ENCODE assay signal across 7 cellular contexts in genomic region chrX:19261026-19261425, GRCh38.
DNase-seq lines count a peak whose midpoint lies in the region; ATAC-seq, FAIRE-seq and TF ChIP-seq lines count a peak whose summit lies in the region.
"Not testable (repeated sequence)": the region's sequence is repeated elsewhere in the genome, so short reads cannot be mapped to it uniquely, and the experiment has no call there.

No MANE protein-coding gene starts in this region.

- H3K9me3 ChIP-seq in NT2/D1 (ENCODE audit: insufficient read depth, low read length); astrocyte (ENCODE audit: insufficient read depth, low read depth, low read length); endodermal cell (ENCODE audit: control insufficient read depth, low read length): not testable (repeated sequence)

- H3K9me3 Mint-ChIP-seq in GM23338; astrocyte (ENCODE audit: unreplicated experiment); type B pancreatic cell: not testable (repeated sequence)
- peaks cover 28% of the 10 kb centered on the region for H3K9me3 Mint-ChIP-seq in endodermal cell

- H3K4me2 ChIP-seq in GM23338, result peak overlapping the region; percentile 34; the same call in 1 of the 2 replicates
- not testable (repeated sequence) for H3K4me2 ChIP-seq in astrocyte (ENCODE audit: low read length)

- not testable (repeated sequence) for H3K4me1 Mint-ChIP-seq in GM23338; astrocyte (ENCODE audit: low read depth, unreplicated experiment); endodermal cell; type B pancreatic cell (ENCODE audit: unreplicated experiment)

- not testable (repeated sequence) for H3K36me3 Mint-ChIP-seq in GM23338 (ENCODE audit: low read depth); astrocyte (ENCODE audit: low read depth, unreplicated experiment); endodermal cell (ENCODE audit: low read depth); type B pancreatic cell

- not testable (repeated sequence) for H3K9me2 ChIP-seq in GM23338 (ENCODE audit: insufficient read depth)

- H3K27me3 Mint-ChIP-seq in GM23338 (ENCODE audit: insufficient read depth, low read depth, poor library complexity); astrocyte (ENCODE audit: low read depth, unreplicated experiment); endodermal cell (ENCODE audit: insufficient read depth); type B pancreatic cell: not testable (repeated sequence)

- H3K27me3 ChIP-seq in GM23338 (ENCODE audit: insufficient read depth); NT2/D1 (ENCODE audit: insufficient read depth, insufficient read length); astrocyte (ENCODE audit: insufficient read depth, low read length); endodermal cell (ENCODE audit: control insufficient read depth, insufficient read depth, low read length, poor library complexity, severe bottlenecking): not testable (repeated sequence)

- H3K27ac Mint-ChIP-seq in GM23338 (peak overlapping the region; percentile 78), endodermal cell (peak overlapping the region; percentile 35)
- H3K27ac Mint-ChIP-seq in astrocyte (ENCODE audit: unreplicated experiment); type B pancreatic cell: not testable (repeated sequence)

- H3K4me3 Mint-ChIP-seq in GM23338 (peak overlapping the region; percentile 19; the same call in 1 of the 3 replicates), type B pancreatic cell (peak overlapping the region; percentile 27)
- H3K4me3 Mint-ChIP-seq in astrocyte (ENCODE audit: unreplicated experiment); endodermal cell: not testable (repeated sequence)

- FAIRE-seq in astrocyte (lab: Jason Lieb, UNC), result peak; percentile 69

- not testable (repeated sequence) for H3K36me3 ChIP-seq in GM23338 (ENCODE audit: insufficient read depth); NT2/D1 (ENCODE audit: insufficient read depth, insufficient read length, low read length); astrocyte (ENCODE audit: insufficient read depth, low read length); endodermal cell (ENCODE audit: control insufficient read depth, insufficient read depth, low read length)

- DNase-seq in GM23338 (ENCODE audit: low spot score) (peak; percentile 51), NT2/D1 (ENCODE audit: low read depth, low spot score) (peak; percentile 5), iPS DF 4.7 (ENCODE audit: extremely low read depth, low spot score) (peak; percentile 5), iPS-NIHi7 (ENCODE audit: extremely low spot score) (peak; percentile 38)
- DNase-seq in astrocyte (ENCODE audit: low read depth); endodermal cell; type B pancreatic cell (ENCODE audit: extremely low spot score, unreplicated experiment): not testable (repeated sequence)

- H3K79me2 ChIP-seq in GM23338 (replicated peaks; ENCODE audit: insufficient read depth); astrocyte (ENCODE audit: insufficient read depth, low read length): not testable (repeated sequence)

- H2AFZ ChIP-seq in GM23338, result peak overlapping the region; percentile 81; the same call in 1 of the 2 replicates
- H2AFZ ChIP-seq in astrocyte (ENCODE audit: low read depth, low read length), result not testable (repeated sequence)

- not testable (repeated sequence) for H3F3A ChIP-seq in GM23338 (replicated peaks; ENCODE audit: low read depth)

- WGBS in endodermal cell (ENCODE audit: insufficient coverage in 1 of 2, insufficient read length in 1 of 2), 2 experiments, result 85 to 86% methylated on average over 1 to 10 of the region's 10 CpGs

- not testable (repeated sequence) for H3K27ac ChIP-seq in GM23338 (ENCODE audit: low read depth); astrocyte (ENCODE audit: low read depth, low read length); endodermal cell (ENCODE audit: low read depth, low read length)

- not testable (repeated sequence) for H3K4me3 ChIP-seq in GM23338; NT2/D1 (ENCODE audit: insufficient read length, low read depth); astrocyte (ENCODE audit: insufficient read depth, low read depth, low read length); endodermal cell (ENCODE audit: low read length)

- ATAC-seq in GM23338, result peak; percentile 75

- H4K20me1 ChIP-seq in GM23338 (replicated peaks; ENCODE audit: insufficient read depth); astrocyte (ENCODE audit: insufficient read depth, low read length): not testable (repeated sequence)

- not testable (repeated sequence) for TF ChIP-seq CTCF in GM23338 (conservative IDR thresholded peaks at IDR 0.05; ENCODE audit: low read depth in 2 of 2); astrocyte (IDR thresholded peaks at IDR 0.05; ENCODE audit: insufficient read depth, low read depth, low read length); endodermal cell (conservative IDR thresholded peaks at IDR 0.05); type B pancreatic cell (conservative IDR thresholded peaks at IDR 0.05)

- not testable (repeated sequence) for H3K4me1 ChIP-seq in GM23338 (ENCODE audit: insufficient read depth); NT2/D1 (ENCODE audit: insufficient read depth, insufficient read length); astrocyte (ENCODE audit: insufficient read depth, low read length); endodermal cell (ENCODE audit: control insufficient read depth, insufficient read depth, low read length)

- H3K9ac ChIP-seq in NT2/D1 (ENCODE audit: insufficient read length, low read depth); astrocyte (ENCODE audit: low read length); endodermal cell (ENCODE audit: extremely low read depth, low read length, poor library complexity, severe bottlenecking): not testable (repeated sequence)

TF ChIP-seq in GM23338, 12 proteins besides CTCF, POLR2A, EP300 and RAD21:
- peak; percentile 61; the same call in 1 of the 2 replicates for TF ChIP-seq CREB1 (CRISPR knock-in tag; IDR thresholded peaks at IDR 0.05; ENCODE audit: low read depth)
